ENCODE assay signal across 15 cellular contexts in the genomic region with DNA sequence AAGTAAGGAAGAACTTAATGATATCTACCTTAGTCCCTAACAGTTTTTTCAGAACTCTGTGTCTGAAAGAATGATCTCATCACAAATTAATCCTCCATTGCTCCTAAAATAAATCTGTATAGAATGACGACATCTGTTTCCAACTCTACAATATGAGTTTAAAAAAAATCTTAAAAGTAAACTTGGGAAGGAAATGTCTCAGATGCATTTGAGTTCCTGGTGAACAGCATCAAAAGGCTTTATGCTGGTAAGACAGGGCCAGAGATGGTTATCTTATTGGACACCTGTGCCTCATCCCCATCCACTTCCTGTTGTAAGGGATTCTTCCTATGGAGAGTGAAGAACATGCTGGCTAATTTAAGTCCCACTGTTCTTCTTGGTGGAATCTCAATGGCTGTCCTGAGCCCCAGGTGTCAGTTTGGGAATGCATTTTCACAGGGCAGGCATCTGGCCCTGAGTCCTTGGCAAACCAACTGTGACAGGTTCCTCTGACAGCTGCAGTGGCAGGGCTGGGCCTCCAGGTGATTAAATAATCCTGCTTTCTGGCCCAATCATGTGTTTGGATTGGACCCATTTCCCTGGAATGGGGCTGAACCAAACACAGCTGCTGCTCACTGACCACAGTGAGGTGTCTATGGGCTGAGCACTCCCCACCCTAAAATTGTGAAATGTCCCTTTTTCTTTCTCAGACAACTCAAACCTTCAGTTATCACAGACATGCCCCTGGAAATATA. TPM values are rescaled to one million over a fixed set of nuclear protein-coding genes. Genes with fewer than 3 reads are reported as not detected.
DNase-seq lines count a peak whose midpoint lies in the region; ATAC-seq, FAIRE-seq and TF ChIP-seq lines count a peak whose summit lies in the region.
"Had no signal": no experiment of that assay in that cellular context is flagged by ENCODE, and none has a peak within 500 bp of the region (broad histone marks: within the 10 kb centered on the region; RNA-seq: fewer than 3 reads in every experiment).

No MANE protein-coding gene starts in this region.

- TF ChIP-seq CTCF in AG10803 (conservative IDR thresholded peaks at IDR 0.05; ENCODE audit: low read length) (no peak), GM23338 (conservative IDR thresholded peaks at IDR 0.05; ENCODE audit: low read depth in 2 of 2) (no peak), astrocyte (IDR thresholded peaks at IDR 0.05; ENCODE audit: insufficient read depth, low read depth, low read length) (no peak)

- ATAC-seq in GM23338 = peak; percentile 74
- no peak for ATAC-seq in HG03378 (IDR thresholded peaks at IDR 0.05; ENCODE audit: unreplicated experiment)
- ATAC-seq in HG03460 (IDR thresholded peaks at IDR 0.05; ENCODE audit: unreplicated experiment) = no peak

- H3K4me2 ChIP-seq in GM23338 = no peak overlapping the region
- H3K4me2 ChIP-seq in astrocyte (ENCODE audit: low read length) = peak overlapping the region; percentile 37

- no peaks in the 10 kb centered on the region for H3K79me2 ChIP-seq in GM23338 (replicated peaks; ENCODE audit: insufficient read depth)
- no peaks in the 10 kb centered on the region for H3K79me2 ChIP-seq in astrocyte (ENCODE audit: insufficient read depth, low read length)

- DNase-seq in AG10803 (ENCODE audit: low read depth) (peak; percentile 21), GM23338 (ENCODE audit: low spot score) (peak; percentile 37), astrocyte (ENCODE audit: low read depth) (peak; percentile 54), iris pigment epithelial cell (ENCODE audit: low read depth) (peak; percentile 47), amniotic stem cell (lab: John Stamatoyannopoulos, UW) (no peak)
- no peak for DNase-seq in activated T-cell treated with anti-CD3 and anti-CD28 coated beads, Interleukin-2, amount 50 U/mL, for 1 hour
- DNase-seq: activated CD4-positive, alpha-beta T cell treated with anti-CD3 and anti-CD28 coated beads, Interleukin-2, amount 50 U/mL, for 1 hour; activated naive CD8-positive, alpha-beta T cell treated with anti-CD3 and anti-CD28 coated beads, Interleukin-2, amount 50 U/mL, for 24 hours; colonic mucosa; mesenchymal stem cell; SIG-M5 had no signal

- H3K27ac ChIP-seq in GM23338 (ENCODE audit: low read depth) (no peak overlapping the region), astrocyte (ENCODE audit: low read depth, low read length) (peak overlapping the region; percentile 12)
- H3K27ac ChIP-seq: colonic mucosa, neutrophil, tibial nerve had no signal

- no peaks in the 10 kb centered on the region for H3K9me3 Mint-ChIP-seq in GM23338
- H3K9me3 Mint-ChIP-seq in astrocyte (ENCODE audit: unreplicated experiment) = no peaks in the 10 kb centered on the region
- H3K9me3 Mint-ChIP-seq: activated naive CD8-positive, alpha-beta T cell treated with anti-CD3 and anti-CD28 coated beads, Interleukin-2, amount 50 U/mL, for 24 hours had no signal

- H3K27me3 Mint-ChIP-seq in GM23338 (ENCODE audit: insufficient read depth, low read depth, poor library complexity) (peaks cover 3% of the 10 kb centered on the region), astrocyte (ENCODE audit: low read depth, unreplicated experiment) (peaks cover 5% of the 10 kb centered on the region)

- H3K4me1 ChIP-seq in GM23338 (ENCODE audit: insufficient read depth) (peaks cover 9% of the 10 kb centered on the region), astrocyte (ENCODE audit: insufficient read depth, low read length) (peaks cover 21% of the 10 kb centered on the region)
- H3K4me1 ChIP-seq: colonic mucosa had no signal

- H3F3A ChIP-seq in GM23338 (replicated peaks; ENCODE audit: low read depth) = no peaks in the 10 kb centered on the region

- no peaks in the 10 kb centered on the region for H3K36me3 ChIP-seq in GM23338 (ENCODE audit: insufficient read depth)
- no peaks in the 10 kb centered on the region for H3K36me3 ChIP-seq in astrocyte (ENCODE audit: insufficient read depth, low read length)
- H3K36me3 ChIP-seq: colonic mucosa, neutrophil, tibial nerve had no signal

- H3K9me2 ChIP-seq in GM23338 (ENCODE audit: insufficient read depth) = no peaks in the 10 kb centered on the region; the same call in 1 of the 2 replicates

- H3K4me3 Mint-ChIP-seq in GM23338 = no peak overlapping the region
- no peak overlapping the region for H3K4me3 Mint-ChIP-seq in astrocyte (ENCODE audit: unreplicated experiment)
- H3K4me3 Mint-ChIP-seq: activated naive CD8-positive, alpha-beta T cell treated with anti-CD3 and anti-CD28 coated beads, Interleukin-2, amount 50 U/mL, for 24 hours had no signal

- no peak overlapping the region for H3K9ac ChIP-seq in astrocyte (ENCODE audit: low read length)

- H4K20me1 ChIP-seq in GM23338 (replicated peaks; ENCODE audit: insufficient read depth) (no peaks in the 10 kb centered on the region), astrocyte (ENCODE audit: insufficient read depth, low read length) (no peaks in the 10 kb centered on the region)

- no peak overlapping the region for H2AFZ ChIP-seq in GM23338
- H2AFZ ChIP-seq in astrocyte (ENCODE audit: low read depth, low read length) = no peak overlapping the region

- H3K4me1 Mint-ChIP-seq in GM23338 (peaks cover 9% of the 10 kb centered on the region; the same call in 2 of the 3 replicates), astrocyte (ENCODE audit: low read depth, unreplicated experiment) (peaks cover 13% of the 10 kb centered on the region)
- H3K4me1 Mint-ChIP-seq: activated naive CD8-positive, alpha-beta T cell treated with anti-CD3 and anti-CD28 coated beads, Interleukin-2, amount 50 U/mL, for 24 hours had no signal

- no peaks in the 10 kb centered on the region for H3K9me3 ChIP-seq in astrocyte (ENCODE audit: insufficient read depth, low read depth, low read length)
- H3K9me3 ChIP-seq: colonic mucosa, neutrophil, tibial nerve had no signal

- FAIRE-seq in astrocyte (lab: Jason Lieb, UNC) = no peak

- H3K27me3 ChIP-seq in GM23338 (ENCODE audit: insufficient read depth) = no peaks in the 10 kb centered on the region
- no peaks in the 10 kb centered on the region for H3K27me3 ChIP-seq in astrocyte (ENCODE audit: insufficient read depth, low read length)
- H3K27me3 ChIP-seq: colonic mucosa, neutrophil, tibial nerve had no signal

- H3K36me3 Mint-ChIP-seq in GM23338 (ENCODE audit: low read depth) (no peaks in the 10 kb centered on the region), astrocyte (ENCODE audit: low read depth, unreplicated experiment) (no peaks in the 10 kb centered on the region)

- H3K27ac Mint-ChIP-seq in GM23338 (no peak overlapping the region), astrocyte (ENCODE audit: unreplicated experiment) (no peak overlapping the region)
- H3K27ac Mint-ChIP-seq: activated naive CD8-positive, alpha-beta T cell treated with anti-CD3 and anti-CD28 coated beads, Interleukin-2, amount 50 U/mL, for 24 hours had no signal

- no peak overlapping the region for H3K4me3 ChIP-seq in AG10803 (ENCODE audit: low read length)
- no peak overlapping the region for H3K4me3 ChIP-seq in GM23338
- no peak overlapping the region for H3K4me3 ChIP-seq in astrocyte (ENCODE audit: insufficient read depth, low read depth, low read length)
- H3K4me3 ChIP-seq: colonic mucosa, tibial nerve had no signal

TF ChIP-seq in GM23338, 12 proteins besides CTCF, POLR2A, EP300 and RAD21:
- TF ChIP-seq ZNF331 (CRISPR knock-in tag; IDR thresholded peaks at IDR 0.05; ENCODE audit: low read depth) = no peak
- no peak for TF ChIP-seq REST (IDR thresholded peaks at IDR 0.05; ENCODE audit: unreplicated experiment)
- no peak for TF ChIP-seq EZH2 (IDR thresholded peaks at IDR 0.05; ENCODE audit: low read depth, unreplicated experiment)

RNA-seq across cellular contexts. Expression of gene NCKAP5, which starts 12.9 kb away (rescaled TPM):
- total RNA-seq in GM23338 (2014; rRNA removed; shearing (Covaris generic)) = 0.31 and 0.73 TPM in 2 replicates
- 0.23 and 0.34 TPM in 2 replicates for polyA plus RNA-seq in GM23338 (2016; fragmentation: Nextera tagmentation; extraction: Ambion mirVana)
- total RNA-seq in astrocyte = 1.5 and 2.7 TPM in 2 replicates

Comparison
In these comparisons a context has a peak if more than half of its experiments do, and no peak if none do; other contexts are left out.
1. DNase-seq: peak in AG10803 (single experiment), GM23338 (single experiment), astrocyte (single experiment) and iris pigment epithelial cell (single experiment); none in activated T-cell treated with anti-CD3 and anti-CD28 coated beads, Interleukin-2, amount 50 U/mL, for 1 hour (single experiment) and amniotic stem cell (single experiment).